In the genomic region with DNA sequence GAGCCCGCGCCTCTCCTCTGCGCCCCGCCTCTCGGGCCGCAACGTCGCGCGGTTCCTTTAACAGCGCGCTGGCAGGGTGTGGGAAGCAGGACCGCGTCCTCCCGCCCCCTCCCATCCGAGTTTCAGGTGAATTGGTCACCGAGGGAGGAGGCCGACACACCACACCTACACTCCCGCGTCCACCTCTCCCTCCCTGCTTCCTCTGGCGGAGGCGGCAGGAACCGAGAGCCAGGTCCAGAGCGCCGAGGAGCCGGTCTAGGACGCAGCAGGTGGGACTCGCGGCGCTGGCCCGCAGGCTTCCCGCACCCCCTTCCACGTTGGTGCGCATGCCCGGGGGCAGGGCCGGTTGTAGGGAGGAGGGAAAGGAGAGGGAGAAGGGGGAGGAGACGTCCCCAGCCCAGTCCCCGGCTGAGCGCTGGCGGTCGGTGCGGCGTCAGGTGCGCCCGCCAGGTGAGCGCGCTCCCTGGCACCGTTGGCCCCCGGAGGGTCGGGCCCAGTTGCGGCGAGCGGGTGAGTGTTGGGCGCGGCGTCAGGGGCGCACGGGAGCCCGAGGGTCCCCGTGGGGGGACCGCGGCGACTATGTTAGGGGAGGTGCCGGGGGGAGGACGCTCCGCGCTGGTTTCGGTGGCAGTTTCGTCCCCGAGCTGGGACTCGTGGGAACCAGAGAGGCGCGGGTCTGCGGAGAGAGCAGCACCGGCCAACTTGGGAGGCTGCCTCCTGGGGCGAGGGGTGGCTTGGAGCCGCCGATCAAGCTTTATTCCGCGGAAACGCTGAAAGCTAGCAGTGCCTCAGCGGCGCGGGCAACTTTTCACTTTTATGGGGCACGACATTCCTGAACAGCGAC, we compare ENCODE assay signal across 8 cellular contexts. TPM values are rescaled to one million over a fixed set of nuclear protein-coding genes. Genes with fewer than 3 reads are reported as not detected.
A peak's percentile ranks its signal among the peaks of the same experiment; 100 is the strongest.
DNase-seq lines count a peak whose midpoint lies in the region; ATAC-seq and TF ChIP-seq lines count a peak whose summit lies in the region.

A gene with protein sequence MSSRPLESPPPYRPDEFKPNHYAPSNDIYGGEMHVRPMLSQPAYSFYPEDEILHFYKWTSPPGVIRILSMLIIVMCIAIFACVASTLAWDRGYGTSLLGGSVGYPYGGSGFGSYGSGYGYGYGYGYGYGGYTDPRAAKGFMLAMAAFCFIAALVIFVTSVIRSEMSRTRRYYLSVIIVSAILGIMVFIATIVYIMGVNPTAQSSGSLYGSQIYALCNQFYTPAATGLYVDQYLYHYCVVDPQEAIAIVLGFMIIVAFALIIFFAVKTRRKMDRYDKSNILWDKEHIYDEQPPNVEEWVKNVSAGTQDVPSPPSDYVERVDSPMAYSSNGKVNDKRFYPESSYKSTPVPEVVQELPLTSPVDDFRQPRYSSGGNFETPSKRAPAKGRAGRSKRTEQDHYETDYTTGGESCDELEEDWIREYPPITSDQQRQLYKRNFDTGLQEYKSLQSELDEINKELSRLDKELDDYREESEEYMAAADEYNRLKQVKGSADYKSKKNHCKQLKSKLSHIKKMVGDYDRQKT (plus strand): TSS at position 400 of the 844 bp plus-strand sequence. CDS start 11,455 bp downstream, outside the sequence.

- TF ChIP-seq EP300 in tibial nerve (IDR thresholded peaks at IDR 0.05): no peak

- H3K9me3 Mint-ChIP-seq in endothelial cell (ENCODE audit: unreplicated experiment): no peaks in the 10 kb centered on the region

- peaks cover 68% of the 10 kb centered on the region for H3K27me3 Mint-ChIP-seq in T-helper 17 cell
- H3K27me3 Mint-ChIP-seq in endothelial cell (ENCODE audit: unreplicated experiment): peaks cover 4% of the 10 kb centered on the region

- H3K4me3 Mint-ChIP-seq in T-helper 17 cell: peak within 1 kb of the TSS; percentile 79
- H3K4me3 Mint-ChIP-seq in endothelial cell (ENCODE audit: unreplicated experiment): peak within 1 kb of the TSS; percentile 93

- H3K9me3 ChIP-seq in T-helper 17 cell (ENCODE audit: control insufficient read depth, low read length, poor library complexity, severe bottlenecking) (no peaks in the 10 kb centered on the region), mucosa of descending colon (no peaks in the 10 kb centered on the region), tibial nerve (no peaks in the 10 kb centered on the region)

- DNase-seq in DMS153 treated with DMSO at 0.1 percent for 48 hours (lab: John Stamatoyannopoulos, UW; ENCODE audit: unreplicated experiment) (peak; percentile 40), NB4 (ENCODE audit: low read depth) (peak; percentile 50), T-helper 17 cell (no peak), endothelial cell (ENCODE audit: low spot score) (peak; percentile 69), mucosa of descending colon (peak; percentile 84 to 91 (median 89)), tibial nerve (ENCODE audit: low spot score in 2 of 2) (no peak), T-helper 9 cell (no peak)

- H3K4me1 Mint-ChIP-seq in T-helper 17 cell (peaks cover 10% of the 10 kb centered on the region), endothelial cell (ENCODE audit: unreplicated experiment) (peaks cover 12% of the 10 kb centered on the region)

- H3K4me3 ChIP-seq in NB4 (ENCODE audit: low read depth, low read length) (peak within 1 kb of the TSS; percentile 50), mucosa of descending colon (peak within 1 kb of the TSS; percentile 48), tibial nerve (peak within 1 kb of the TSS; percentile 40 to 64 (median 56))

- peak; percentile 51 for ATAC-seq in GM21515 (IDR thresholded peaks at IDR 0.05; ENCODE audit: unreplicated experiment)
- ATAC-seq in T-helper 17 cell: no peak
- ATAC-seq in mucosa of descending colon: peak; percentile 89

- H3K27ac ChIP-seq in tibial nerve: peak within 1 kb of the TSS in 2 of 4 donors; percentile 65 to 73

- H3K36me3 ChIP-seq in mucosa of descending colon (ENCODE audit: low read depth) (no peaks in the 10 kb centered on the region), tibial nerve (no peaks in the 10 kb centered on the region)

- H3K4me1 ChIP-seq in mucosa of descending colon (ENCODE audit: low read depth) (no peaks in the 10 kb centered on the region), tibial nerve (peaks cover 0 to 29% (median 10%) of the 10 kb centered on the region in 4 donors)

- intact Hi-C loops in mucosa of descending colon (cut with DNase I, micrococcal nuclease): no loop called here

- 0% methylated on average over 66 to 76 of the region's 86 CpGs for WGBS in tibial nerve, 2 donors

- TF ChIP-seq CTCF in NB4 (IDR thresholded peaks at IDR 0.05; ENCODE audit: low read depth, low read length) (no peak), endothelial cell (IDR thresholded peaks at IDR 0.05; ENCODE audit: unreplicated experiment) (no peak), mucosa of descending colon (IDR thresholded peaks at IDR 0.05) (peak; percentile 21), tibial nerve (IDR thresholded peaks at IDR 0.05) (no peak)

- H3K36me3 Mint-ChIP-seq in T-helper 17 cell (ENCODE audit: low read depth): peaks cover 2% of the 10 kb centered on the region
- H3K36me3 Mint-ChIP-seq in endothelial cell (ENCODE audit: low read depth, unreplicated experiment): no peaks in the 10 kb centered on the region

- no peak within 1 kb of the TSS for H3K27ac Mint-ChIP-seq in T-helper 17 cell
- H3K27ac Mint-ChIP-seq in endothelial cell (ENCODE audit: unreplicated experiment): peak within 1 kb of the TSS; percentile 48

- H3K27me3 ChIP-seq in tibial nerve: peaks cover 0 to 43% of the 10 kb centered on the region in 2 donors

- TF ChIP-seq POLR2A in NB4 (IDR thresholded peaks at IDR 0.05; ENCODE audit: extremely low read depth, insufficient read length) (no peak), tibial nerve (IDR thresholded peaks at IDR 0.05) (no peak)

RNA-seq across cellular contexts. Expression of the gene that starts here (rescaled TPM):
- 1 to 10 TPM; 2.0 to 9.0 TPM for total RNA-seq in T-helper 17 cell
- 26.4 TPM for total RNA-seq in endothelial cell (ENCODE audit: unreplicated experiment)
- total RNA-seq in mucosa of descending colon: 100 to 1,000 TPM in 2 of 3 donors, 10 to 100 TPM in 1; 50.2 to 134 (median 130) TPM
- total RNA-seq in tibial nerve: 10 to 100 TPM in 2 of 4 donors, 1 to 10 TPM in 2; 8.1 to 13.8 (median 9.2) TPM

Comparison
In these comparisons a context has a peak if more than half of its experiments do, and no peak if none do; other contexts are left out.
1. DNase-seq: peak in DMS153 treated with DMSO at 0.1 percent for 48 hours (single experiment), NB4 (single experiment), endothelial cell (single experiment) and mucosa of descending colon (3 of 3); none in T-helper 17 cell (0 of 3), tibial nerve (0 of 2) and T-helper 9 cell (single experiment).
2. Peak in every context shown above with its lines, with median percentiles within 50 percentile points of each other: H3K4me3 ChIP-seq.